In the genomic region with DNA sequence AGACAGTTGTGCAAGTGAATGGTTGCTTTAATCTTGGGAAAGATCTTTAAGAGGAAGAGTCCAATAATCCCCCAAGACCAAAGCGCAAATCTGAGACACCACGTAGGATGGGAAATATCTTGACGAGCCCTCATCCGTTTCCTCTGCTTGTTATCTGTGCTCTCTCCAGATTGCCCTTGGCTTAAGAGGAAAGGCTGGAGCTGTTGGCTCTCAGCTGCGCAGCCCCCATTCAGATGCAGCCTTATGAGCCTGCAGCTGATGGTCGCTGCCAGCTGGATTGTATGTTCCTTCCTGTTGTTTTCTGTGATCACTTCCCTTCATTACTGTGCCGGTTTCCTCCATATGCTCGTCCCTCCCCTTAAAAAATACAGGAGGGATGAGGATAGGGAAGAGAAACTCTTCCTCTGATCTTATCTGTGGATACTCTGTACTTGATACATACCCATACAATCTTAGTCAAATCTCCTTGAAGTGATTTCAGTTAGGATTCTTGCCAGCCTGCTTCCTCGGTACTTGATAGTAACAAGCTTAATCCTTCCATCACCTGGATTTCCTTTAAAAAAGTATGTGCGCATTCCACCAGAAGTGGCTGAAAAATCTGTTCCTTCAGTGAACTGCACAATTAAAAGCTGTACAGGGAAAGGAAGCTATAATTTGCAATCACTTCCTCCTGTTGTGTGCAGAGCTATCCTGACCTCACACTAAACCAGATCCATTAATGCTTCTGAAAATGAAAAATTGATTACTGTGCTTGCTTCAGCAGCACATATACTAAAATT, we compare ENCODE assay signal across 1 cellular context.
TF ChIP-seq lines count a peak whose summit lies in the region.

No MANE protein-coding gene starts in this region.

TF ChIP-seq in HepG2, 621 proteins besides CTCF, POLR2A, EP300 and RAD21:
- TF ChIP-seq, protein P1, sequence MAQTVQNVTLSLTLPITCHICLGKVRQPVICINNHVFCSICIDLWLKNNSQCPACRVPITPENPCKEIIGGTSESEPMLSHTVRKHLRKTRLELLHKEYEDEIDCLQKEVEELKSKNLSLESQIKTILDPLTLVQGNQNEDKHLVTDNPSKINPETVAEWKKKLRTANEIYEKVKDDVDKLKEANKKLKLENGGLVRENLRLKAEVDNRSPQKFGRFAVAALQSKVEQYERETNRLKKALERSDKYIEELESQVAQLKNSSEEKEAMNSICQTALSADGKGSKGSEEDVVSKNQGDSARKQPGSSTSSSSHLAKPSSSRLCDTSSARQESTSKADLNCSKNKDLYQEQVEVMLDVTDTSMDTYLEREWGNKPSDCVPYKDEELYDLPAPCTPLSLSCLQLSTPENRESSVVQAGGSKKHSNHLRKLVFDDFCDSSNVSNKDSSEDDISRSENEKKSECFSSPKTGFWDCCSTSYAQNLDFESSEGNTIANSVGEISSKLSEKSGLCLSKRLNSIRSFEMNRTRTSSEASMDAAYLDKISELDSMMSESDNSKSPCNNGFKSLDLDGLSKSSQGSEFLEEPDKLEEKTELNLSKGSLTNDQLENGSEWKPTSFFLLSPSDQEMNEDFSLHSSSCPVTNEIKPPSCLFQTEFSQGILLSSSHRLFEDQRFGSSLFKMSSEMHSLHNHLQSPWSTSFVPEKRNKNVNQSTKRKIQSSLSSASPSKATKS (CRISPR knock-in tag; IDR thresholded peaks at IDR 0.05): no peak
- TF ChIP-seq SCMH1 (CRISPR knock-in tag; IDR thresholded peaks at IDR 0.05; ENCODE audit: borderline replicate concordance) (no peak), IRF9 (CRISPR knock-in tag; IDR thresholded peaks at IDR 0.05; ENCODE audit: borderline replicate concordance) (no peak), ZSCAN25 (CRISPR knock-in tag; IDR thresholded peaks at IDR 0.05) (no peak), U2AF2 (IDR thresholded peaks at IDR 0.05; ENCODE audit: low read depth, low read length) (no peak)
